ENCODE assay signal across 9 cellular contexts in the genomic region with DNA sequence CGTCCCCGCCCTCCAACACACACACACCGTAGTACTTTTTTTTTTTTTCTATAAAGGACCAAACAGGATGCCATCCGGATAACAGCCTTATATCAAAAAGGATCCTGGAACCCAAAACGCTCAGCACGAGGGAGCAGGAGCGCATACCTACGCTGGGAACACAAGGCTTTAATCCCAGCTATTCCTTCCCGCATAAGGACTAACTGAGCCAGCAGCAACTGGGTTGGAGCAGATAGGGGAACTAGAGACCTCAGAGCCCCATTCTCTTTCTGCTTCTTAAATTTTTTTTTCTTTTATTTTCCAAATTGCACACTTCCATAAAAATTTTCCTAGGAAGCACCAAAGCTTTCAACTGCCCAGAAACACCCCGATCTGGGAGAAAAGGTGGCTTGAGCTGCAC. TPM values are rescaled to one million over a fixed set of nuclear protein-coding genes. Genes with fewer than 3 reads are reported as not detected.
A peak's percentile ranks its signal among the peaks of the same experiment; 100 is the strongest.
DNase-seq lines count a peak whose midpoint lies in the region; ATAC-seq and TF ChIP-seq lines count a peak whose summit lies in the region.
"Had no signal": no experiment of that assay in that cellular context is flagged by ENCODE, and none has a peak within 500 bp of the region (broad histone marks: within the 10 kb centered on the region; RNA-seq: fewer than 3 reads in every experiment).

No MANE protein-coding gene starts in this region.

- no peak overlapping the region for H4K8ac ChIP-seq in mesendoderm (ENCODE audit: low read depth, low read length)

- peak overlapping the region; percentile 83 for H3K9ac ChIP-seq in mesendoderm (ENCODE audit: low read length)

- H3K4ac ChIP-seq in mesendoderm (ENCODE audit: low read depth, low read length): no peak overlapping the region

- H3K4me1 ChIP-seq in heart right ventricle (peaks cover 0 to 25% (median 14%) of the 10 kb centered on the region in 9 donors), mesendoderm (ENCODE audit: control insufficient read depth, low read depth, low read length) (peaks cover 2% of the 10 kb centered on the region), upper lobe of right lung (peaks cover 16% of the 10 kb centered on the region)

- intact Hi-C loops in heart right ventricle (cut with DNase I): loop anchor here in 2 of 10 donors (5.0 kb wide), 1 partner anchor 36 kb away; no protein-coding TSS in a partner anchor
- intact Hi-C loops in cardiac septum (cut with DNase I): no loop called here
- intact Hi-C loops in upper lobe of right lung (cut with DNase I): no loop called here

- peak overlapping the region; percentile 91 for H3K56ac ChIP-seq in mesendoderm (ENCODE audit: low read length)

- no peak overlapping the region for H4K5ac ChIP-seq in mesendoderm (ENCODE audit: low read length)

- no peaks in the 10 kb centered on the region for H3K36me3 ChIP-seq in heart right ventricle
- no peaks in the 10 kb centered on the region for H3K36me3 ChIP-seq in mesendoderm (ENCODE audit: control insufficient read depth, insufficient read depth, low read length)
- H3K36me3 ChIP-seq in upper lobe of right lung: no peaks in the 10 kb centered on the region

- DNase-seq in heart right ventricle (no peak), cardiac septum (ENCODE audit: low spot score) (no peak), astrocyte of the spinal cord (ENCODE audit: low read depth, low spot score) (no peak), mesendoderm (peak; percentile 40), upper lobe of right lung (no peak), activated gamma-delta T cell treated with Interleukin-2 at 50 U/mL for 16 hours (no peak), SHP77 treated with DMSO at 0.1 percent for 48 hours (lab: John Stamatoyannopoulos, UW) (no peak)
- DNase-seq: NCI-H1694 had no signal

- H3K27me3 ChIP-seq in heart right ventricle (no peaks in the 10 kb centered on the region), mesendoderm (ENCODE audit: insufficient read depth, low read length, poor library complexity) (no peaks in the 10 kb centered on the region), upper lobe of right lung (no peaks in the 10 kb centered on the region)

- in situ Hi-C loops in astrocyte of the spinal cord (cut with HindIII; ENCODE audit: low sequenced_read_pairs): no loop called here

- WGBS in heart right ventricle, 2 donors: 29 to 32% methylated on average over 10 of the region's 10 CpGs
- WGBS in mesendoderm (ENCODE audit: extremely low coverage, insufficient coverage, low lambda C conversion rate): no CpG with 5 or more reads among the region's 10 CpGs

- H2BK15ac ChIP-seq in mesendoderm (replicated peaks; ENCODE audit: low read depth): no peak overlapping the region

- no peak overlapping the region for H2AK5ac ChIP-seq in mesendoderm (ENCODE audit: low read length)

- peak overlapping the region; percentile 100 for H3K4me2 ChIP-seq in mesendoderm (ENCODE audit: low read length)

- peak overlapping the region; percentile 66 for H3K23ac ChIP-seq in mesendoderm (ENCODE audit: low read length)

- ATAC-seq in heart right ventricle (no peak), upper lobe of right lung (no peak), GM21423 (IDR thresholded peaks at IDR 0.05; ENCODE audit: unreplicated experiment) (no peak)

- H3K27ac ChIP-seq in heart right ventricle (peak overlapping the region in 8 of 10 donors; percentile 46 to 90 (median 78)), mesendoderm (ENCODE audit: low read depth, low read length) (no peak overlapping the region), upper lobe of right lung (peak overlapping the region; percentile 88)

- H3K18ac ChIP-seq in mesendoderm (ENCODE audit: low read length): peak overlapping the region; percentile 31

- H2BK120ac ChIP-seq in mesendoderm (ENCODE audit: low read depth, low read length): no peak overlapping the region

- peaks cover 0 to 22% (median 12%) of the 10 kb centered on the region in 11 donors for H3K9me3 ChIP-seq in heart right ventricle
- H3K9me3 ChIP-seq in upper lobe of right lung: peaks cover 10% of the 10 kb centered on the region

- TF ChIP-seq CTCF in heart right ventricle (IDR thresholded peaks at IDR 0.05): no peak
- TF ChIP-seq CTCF in astrocyte of the spinal cord (IDR thresholded peaks at IDR 0.05; ENCODE audit: low read depth, low read length): no peak
- TF ChIP-seq CTCF in upper lobe of right lung (IDR thresholded peaks at IDR 0.05): no peak

- H3K79me1 ChIP-seq in mesendoderm (ENCODE audit: low read length): no peaks in the 10 kb centered on the region

- no peak overlapping the region for H2BK5ac ChIP-seq in mesendoderm (ENCODE audit: low read length)

- H3K4me3 ChIP-seq in heart right ventricle (peak overlapping the region; percentile 61 to 96 (median 82)), astrocyte of the spinal cord (ENCODE audit: low read depth, low read length) (peak overlapping the region; percentile 46), mesendoderm (ENCODE audit: low read length) (peak overlapping the region; percentile 64), upper lobe of right lung (peak overlapping the region; percentile 93)

- H3K79me2 ChIP-seq in mesendoderm (ENCODE audit: control insufficient read depth, insufficient read depth, low read length): no peaks in the 10 kb centered on the region

RNA-seq across cellular contexts. Expression of a gene that starts 1.3 kb away (rescaled TPM):
- total RNA-seq in heart right ventricle (10 to 100 TPM in 1 of 10 donors, 1 to 10 TPM in 9; 2.5 to 20.8 (median 5.3) TPM), cardiac septum (6.3 TPM), upper lobe of right lung (38.5 TPM)
- polyA plus RNA-seq in heart right ventricle: 1 to 10 TPM; 1.3 to 3.6 TPM
- polyA plus RNA-seq in mesendoderm (2013, experiment 1 of 2): 1.0 TPM
- polyA plus RNA-seq in mesendoderm (2013, experiment 2 of 2): 1.1 TPM

RNA-seq across cellular contexts. Expression of a gene that starts 49.3 kb away (rescaled TPM):
- total RNA-seq in heart right ventricle (10 to 100 TPM; 21.0 to 36.3 (median 28.3) TPM), cardiac septum (22.1 TPM), upper lobe of right lung (20.1 TPM)
- polyA plus RNA-seq in heart right ventricle: 10 to 100 TPM in 1 of 2 donors, 1 to 10 TPM in 1; 6.1 to 13.6 TPM
- polyA plus RNA-seq in mesendoderm (2013, experiment 1 of 2): 6.6 TPM
- polyA plus RNA-seq in mesendoderm (2013, experiment 2 of 2): 6.6 TPM

RNA-seq across cellular contexts. Expression of a gene that starts 49.7 kb away (rescaled TPM):
- total RNA-seq in heart right ventricle (10 to 100 TPM; 48.8 to 61.7 (median 52.5) TPM), cardiac septum (46.9 TPM), upper lobe of right lung (31.3 TPM)
- polyA plus RNA-seq in heart right ventricle: 10 to 100 TPM; 26.0 to 29.5 TPM
- 35.9 TPM for polyA plus RNA-seq in mesendoderm (2013, experiment 1 of 2)
- polyA plus RNA-seq in mesendoderm (2013, experiment 2 of 2): 35.5 TPM
